In genomic region chrX:80810365-80810978, GRCh38 we compare ENCODE assay signal across 1 cellular context.
TF ChIP-seq lines count a peak whose summit lies in the region.

No MANE protein-coding gene starts in this region.

TF ChIP-seq in H1, 55 proteins besides CTCF, POLR2A, EP300 and RAD21:
- no peak for TF ChIP-seq YY1 (IDR thresholded peaks at IDR 0.05; ENCODE audit: low read depth, low read length)
- no peak for TF ChIP-seq FOSL1 (IDR thresholded peaks at IDR 0.05; ENCODE audit: insufficient read depth, low read depth, low read length)
- no peak for TF ChIP-seq SIX5 (IDR thresholded peaks at IDR 0.05; ENCODE audit: low read depth, low read length)
- TF ChIP-seq TEAD4 (IDR thresholded peaks at IDR 0.05; ENCODE audit: low read depth, low read length): no peak
- TF ChIP-seq TAF1 (IDR thresholded peaks at IDR 0.05; ENCODE audit: low read depth, low read length): no peak
- TF ChIP-seq, protein P1, sequence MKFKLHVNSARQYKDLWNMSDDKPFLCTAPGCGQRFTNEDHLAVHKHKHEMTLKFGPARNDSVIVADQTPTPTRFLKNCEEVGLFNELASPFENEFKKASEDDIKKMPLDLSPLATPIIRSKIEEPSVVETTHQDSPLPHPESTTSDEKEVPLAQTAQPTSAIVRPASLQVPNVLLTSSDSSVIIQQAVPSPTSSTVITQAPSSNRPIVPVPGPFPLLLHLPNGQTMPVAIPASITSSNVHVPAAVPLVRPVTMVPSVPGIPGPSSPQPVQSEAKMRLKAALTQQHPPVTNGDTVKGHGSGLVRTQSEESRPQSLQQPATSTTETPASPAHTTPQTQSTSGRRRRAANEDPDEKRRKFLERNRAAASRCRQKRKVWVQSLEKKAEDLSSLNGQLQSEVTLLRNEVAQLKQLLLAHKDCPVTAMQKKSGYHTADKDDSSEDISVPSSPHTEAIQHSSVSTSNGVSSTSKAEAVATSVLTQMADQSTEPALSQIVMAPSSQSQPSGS (IDR thresholded peaks at IDR 0.05; ENCODE audit: low read length): no peak
